ENCODE assay signal across 7 cellular contexts in genomic region chr15:77156000-77156399, GRCh38.
DNase-seq lines count a peak whose midpoint lies in the region; ATAC-seq and TF ChIP-seq lines count a peak whose summit lies in the region.
"Not testable (repeated sequence)": the region's sequence is repeated elsewhere in the genome, so short reads cannot be mapped to it uniquely, and the experiment has no call there.

No MANE protein-coding gene starts in this region.

- TF ChIP-seq CTCF in activated CD8-positive, alpha-beta T cell treated with anti-CD3 and anti-CD28 coated beads for 36 hours (IDR thresholded peaks at IDR 0.05); colonic mucosa (IDR thresholded peaks at IDR 0.05); mucosa of descending colon (IDR thresholded peaks at IDR 0.05): not testable (repeated sequence)

- H3K9me3 Mint-ChIP-seq in activated CD8-positive, alpha-beta T cell treated with anti-CD3 and anti-CD28 coated beads for 36 hours = not testable (repeated sequence)

- H3K9me3 ChIP-seq in Karpas-422 (ENCODE audit: low read length); colonic mucosa; mucosa of descending colon: not testable (repeated sequence)

- not testable (repeated sequence) for H2AFZ ChIP-seq in Karpas-422 (ENCODE audit: low read length)

- H3K36me3 ChIP-seq in Karpas-422 (ENCODE audit: insufficient read depth, low read length); colonic mucosa; mucosa of descending colon (ENCODE audit: low read depth): not testable (repeated sequence)

- H4K20me1 ChIP-seq in Karpas-422 (ENCODE audit: insufficient read depth, low read depth, low read length) = not testable (repeated sequence)

- H3K27ac Mint-ChIP-seq in activated CD8-positive, alpha-beta T cell treated with anti-CD3 and anti-CD28 coated beads for 36 hours = not testable (repeated sequence)

- POLR2A ChIA-PET in activated CD8-positive, alpha-beta T cell treated with anti-CD3 and anti-CD28 coated beads for 36 hours (lab: Charles Lee) = not testable (repeated sequence)

- peaks cover 21% of the 10 kb centered on the region for H3K36me3 Mint-ChIP-seq in activated CD8-positive, alpha-beta T cell treated with anti-CD3 and anti-CD28 coated beads for 36 hours (ENCODE audit: low read depth)

- not testable (repeated sequence) for H3K4me3 Mint-ChIP-seq in activated CD8-positive, alpha-beta T cell treated with anti-CD3 and anti-CD28 coated beads for 36 hours

- CTCF ChIA-PET in activated CD8-positive, alpha-beta T cell treated with anti-CD3 and anti-CD28 coated beads for 36 hours (lab: Charles Lee) = interaction anchor here (1.3 kb wide), 1 partner anchor 31 kb away, joined by 3 read pairs; no protein-coding TSS in a partner anchor

- not testable (repeated sequence) for H3K4me1 ChIP-seq in Karpas-422 (ENCODE audit: low read length); colonic mucosa; mucosa of descending colon (ENCODE audit: low read depth)

- not testable (repeated sequence) for H3K27me3 Mint-ChIP-seq in activated CD8-positive, alpha-beta T cell treated with anti-CD3 and anti-CD28 coated beads for 36 hours

- not testable (repeated sequence) for ATAC-seq in activated CD8-positive, alpha-beta T cell treated with anti-CD3 and anti-CD28 coated beads for 36 hours; mucosa of descending colon

- H3K9me2 ChIP-seq in Karpas-422 (replicated peaks; ENCODE audit: insufficient read depth, low read length) = not testable (repeated sequence)

- peaks cover 19% of the 10 kb centered on the region for H3K4me1 Mint-ChIP-seq in activated CD8-positive, alpha-beta T cell treated with anti-CD3 and anti-CD28 coated beads for 36 hours (ENCODE audit: low read depth)

- H3K27ac ChIP-seq in Karpas-422 (ENCODE audit: low read length); colonic mucosa: not testable (repeated sequence)

- not testable (repeated sequence) for H3K9ac ChIP-seq in Karpas-422 (ENCODE audit: low read length); colonic mucosa (ENCODE audit: low read depth in 2 of 2, low read length in 2 of 2)

- H3K79me2 ChIP-seq in Karpas-422 (ENCODE audit: low read length) = not testable (repeated sequence)

- intact Hi-C loops in activated CD8-positive, alpha-beta T cell treated with anti-CD3 and anti-CD28 coated beads for 36 hours (cut with micrococcal nuclease); colonic mucosa (cut with DNase I); mucosa of descending colon (cut with DNase I, micrococcal nuclease): not testable (repeated sequence)

- not testable (repeated sequence) for H3K4me2 ChIP-seq in Karpas-422 (ENCODE audit: low read depth, low read length, poor library complexity, severe bottlenecking)

- H3K27me3 ChIP-seq in Karpas-422 (ENCODE audit: low read length); colonic mucosa: not testable (repeated sequence)

- DNase-seq in COR-L47 (lab: John Stamatoyannopoulos, UW) (peak; percentile 52), Karpas-422 (peak; percentile 14), NCI-H2171 treated with DMSO at 0.1 percent for 48 hours (lab: John Stamatoyannopoulos, UW) (peak; percentile 7), SHP77 treated with DMSO at 0.1 percent for 48 hours (lab: John Stamatoyannopoulos, UW) (peak; percentile 60), colonic mucosa (peak; percentile 32), mucosa of descending colon (peak in 2 of 3 donors; percentile 57 to 58)
- peak; percentile 28 for DNase-seq in activated CD8-positive, alpha-beta T cell treated with anti-CD3 and anti-CD28 coated beads for 36 hours

- H3K4me3 ChIP-seq in Karpas-422 (ENCODE audit: low read length); colonic mucosa; mucosa of descending colon: not testable (repeated sequence)

Comparison
In these comparisons a context has a peak if more than half of its experiments do, and no peak if none do; other contexts are left out.
1. DNase-seq: peak in every context shown above with its lines; median percentile 60 in SHP77 treated with DMSO at 0.1 percent for 48 hours; 58 in mucosa of descending colon; 52 in COR-L47; 32 in colonic mucosa; 28 in activated CD8-positive, alpha-beta T cell treated with anti-CD3 and anti-CD28 coated beads for 36 hours; 14 in Karpas-422; 7 in NCI-H2171 treated with DMSO at 0.1 percent for 48 hours.